8 cellular contexts compared by ENCODE assay signal in the genomic region with DNA sequence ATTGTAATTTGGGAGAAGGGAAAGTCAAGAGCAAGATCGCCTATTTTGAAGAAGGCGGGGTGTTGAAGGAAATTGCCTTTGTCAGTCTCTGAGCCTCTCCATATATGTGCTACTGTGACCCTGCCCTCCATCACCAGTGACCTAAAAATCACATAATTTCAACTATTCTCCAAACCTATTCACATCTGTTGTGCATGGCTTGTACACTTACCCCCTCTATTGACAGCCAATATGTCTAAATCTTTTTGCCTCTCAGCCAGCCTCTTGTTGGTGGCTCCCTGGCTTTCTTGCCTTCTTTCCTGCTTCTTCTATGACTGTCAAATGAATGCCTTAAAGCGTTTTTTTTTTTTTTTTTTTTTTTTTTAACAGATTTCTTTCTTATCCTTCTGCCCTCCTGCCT.
A peak's percentile ranks its signal among the peaks of the same experiment; 100 is the strongest.
DNase-seq lines count a peak whose midpoint lies in the region; ATAC-seq and TF ChIP-seq lines count a peak whose summit lies in the region.

No MANE protein-coding gene starts in this region.

- WGBS in right lobe of liver (ENCODE audit: insufficient coverage, low coverage, low lambda C conversion rate, missing lambda C conversion rate): 63% methylated on average over 3 of the region's 3 CpGs
- WGBS in ovary, 3 donors: 67 to 80% (median 77%) methylated on average over 3 of the region's 3 CpGs

- intact Hi-C loops in right lobe of liver (cut with DNase I): no loop called here
- intact Hi-C loops in ovary (cut with DNase I): no loop called here

- H3K4me1 ChIP-seq in right lobe of liver (no peaks in the 10 kb centered on the region), ovary (ENCODE audit: insufficient read depth) (peaks cover 5% of the 10 kb centered on the region)

- no peaks in the 10 kb centered on the region for H3K27me3 ChIP-seq in SU-DHL-6 (ENCODE audit: low read length)
- no peaks in the 10 kb centered on the region for H3K27me3 ChIP-seq in right lobe of liver
- no peaks in the 10 kb centered on the region for H3K27me3 ChIP-seq in ovary

- H3K79me2 ChIP-seq in SU-DHL-6 (ENCODE audit: insufficient read depth, low read length): peaks cover 52% of the 10 kb centered on the region

- no peak overlapping the region for H3K9ac ChIP-seq in SU-DHL-6 (ENCODE audit: low read length)

- DNase-seq in DMS53 treated with DMSO at 0.1 percent for 48 hours (lab: John Stamatoyannopoulos, UW; ENCODE audit: unreplicated experiment): peak; percentile 6
- DNase-seq in LNCaP clone FGC (ENCODE audit: low read depth): no peak
- DNase-seq in right lobe of liver: no peak
- DNase-seq in KG1 (lab: John Stamatoyannopoulos, UW): no peak
- no peak for DNase-seq in effector CD8-positive, alpha-beta T cell (lab: John Stamatoyannopoulos, UW)
- DNase-seq in ovary: no peak

- peak; percentile 36 for TF ChIP-seq CTCF in LNCaP clone FGC (IDR thresholded peaks at IDR 0.05; ENCODE audit: control insufficient read depth, extremely low read depth, insufficient read depth)
- peak; percentile 40 for TF ChIP-seq CTCF in SU-DHL-6 (IDR thresholded peaks at IDR 0.05; ENCODE audit: insufficient read depth, low read length, poor library complexity, severe bottlenecking)
- TF ChIP-seq CTCF in right lobe of liver (IDR thresholded peaks at IDR 0.05): peak; percentile 8 to 30 (median 22)
- no peak for TF ChIP-seq CTCF in ovary (IDR thresholded peaks at IDR 0.05)

- no peak overlapping the region for H2AFZ ChIP-seq in SU-DHL-6 (ENCODE audit: low read depth, low read length, severe bottlenecking)

- H3K9me3 ChIP-seq in SU-DHL-6 (ENCODE audit: insufficient read depth, low read length) (no peaks in the 10 kb centered on the region), right lobe of liver (no peaks in the 10 kb centered on the region), ovary (no peaks in the 10 kb centered on the region)

- TF ChIP-seq POLR2A in right lobe of liver (IDR thresholded peaks at IDR 0.05) (no peak), ovary (IDR thresholded peaks at IDR 0.05) (no peak)

- H3K36me3 ChIP-seq in SU-DHL-6 (ENCODE audit: low read length): no peaks in the 10 kb centered on the region
- H3K36me3 ChIP-seq in right lobe of liver: no peaks in the 10 kb centered on the region
- no peaks in the 10 kb centered on the region for H3K36me3 ChIP-seq in ovary

- no peak for TF ChIP-seq EP300 in ovary (IDR thresholded peaks at IDR 0.05)

- peaks cover 11% of the 10 kb centered on the region for H3F3A ChIP-seq in SU-DHL-6 (ENCODE audit: insufficient read depth)

- no peak overlapping the region for H3K4me2 ChIP-seq in SU-DHL-6 (ENCODE audit: low read depth, low read length, poor library complexity, severe bottlenecking)

- H4K20me1 ChIP-seq in SU-DHL-6 (ENCODE audit: low read depth, low read length): no peaks in the 10 kb centered on the region

- H3K27ac ChIP-seq in SU-DHL-6 (ENCODE audit: low read depth, low read length) (no peak overlapping the region), right lobe of liver (no peak overlapping the region), ovary (no peak overlapping the region)

- H3K4me3 ChIP-seq in LNCaP clone FGC (ENCODE audit: low read depth, low read length) (no peak overlapping the region), SU-DHL-6 (ENCODE audit: insufficient read depth, low read length, poor library complexity, severe bottlenecking) (no peak overlapping the region), right lobe of liver (no peak overlapping the region), ovary (no peak overlapping the region)

- H3K9me2 ChIP-seq in SU-DHL-6 (replicated peaks; ENCODE audit: insufficient read depth, low read length): no peaks in the 10 kb centered on the region

- ATAC-seq in right lobe of liver (peak in 3 of 4 donors; percentile 41 to 67 (median 47)), HG02840 (IDR thresholded peaks at IDR 0.05; ENCODE audit: low FRiP score, unreplicated experiment) (no peak)

Comparison
In these comparisons a context has a peak if more than half of its experiments do, and no peak if none do; other contexts are left out.
1. CTCF ChIP-seq: peak in LNCaP clone FGC (single experiment), SU-DHL-6 (single experiment) and right lobe of liver (4 of 4); none in ovary (0 of 3).